1 cellular context compared by ENCODE assay signal in genomic region chr5:59745422-59745863, GRCh38.
TF ChIP-seq lines count a peak whose summit lies in the region.

No MANE protein-coding gene starts in this region.

TF ChIP-seq in HEK293, 187 proteins besides CTCF, POLR2A, EP300 and RAD21 (continued from another document):
- TF ChIP-seq ZNF639 (tag by site-specific recombination; IDR thresholded peaks at IDR 0.05), result peak; percentile 70; the same call in 1 of the 2 replicates
- TF ChIP-seq ZNF350 (tag by site-specific recombination; IDR thresholded peaks at IDR 0.05), result no peak
- TF ChIP-seq KLF10 (tag by site-specific recombination; IDR thresholded peaks at IDR 0.05), result peak; percentile 34; the same call in 1 of the 2 replicates
- TF ChIP-seq ZBTB44 (tag by site-specific recombination; IDR thresholded peaks at IDR 0.05), result peak; percentile 91
- TF ChIP-seq ZFP69B (tag by site-specific recombination; IDR thresholded peaks at IDR 0.05), result peak; percentile 40; the same call in 1 of the 2 replicates
- no peak for TF ChIP-seq ZNF704 (tag by site-specific recombination; IDR thresholded peaks at IDR 0.05)
- no peak for TF ChIP-seq ZFP3 (tag by site-specific recombination; IDR thresholded peaks at IDR 0.05; ENCODE audit: low read depth)
- TF ChIP-seq ZNF19 (tag by site-specific recombination; IDR thresholded peaks at IDR 0.05; ENCODE audit: low read depth), result no peak
- TF ChIP-seq ZNF677 (tag by site-specific recombination; IDR thresholded peaks at IDR 0.05), result no peak
- no peak for TF ChIP-seq ZBTB49 (tag by site-specific recombination; IDR thresholded peaks at IDR 0.05; ENCODE audit: low read depth)
- TF ChIP-seq ZIC2 (tag by site-specific recombination; IDR thresholded peaks at IDR 0.05), result peak; percentile 92
- TF ChIP-seq ZNF423 (tag by site-specific recombination; IDR thresholded peaks at IDR 0.05), result peak; percentile 59; the same call in 1 of the 2 replicates
- peak; percentile 83 for TF ChIP-seq ZBTB21 (tag by site-specific recombination; IDR thresholded peaks at IDR 0.05)
- TF ChIP-seq ZNF621 (tag by site-specific recombination; IDR thresholded peaks at IDR 0.05), result no peak
- TF ChIP-seq ZNF221 (tag by site-specific recombination; IDR thresholded peaks at IDR 0.05; ENCODE audit: borderline replicate concordance), result no peak
- no peak for TF ChIP-seq ZNF174 (tag by site-specific recombination; IDR thresholded peaks at IDR 0.05)
- peak; percentile 95 for TF ChIP-seq SCRT1 (tag by site-specific recombination; IDR thresholded peaks at IDR 0.05; ENCODE audit: borderline replicate concordance)
- no peak for TF ChIP-seq ZNF645 (tag by site-specific recombination; IDR thresholded peaks at IDR 0.05)
- TF ChIP-seq ZNF791 (tag by site-specific recombination; IDR thresholded peaks at IDR 0.05), result no peak
TF ChIP-seq in HEK293: peak in this region for 42.
